In the genomic region with DNA sequence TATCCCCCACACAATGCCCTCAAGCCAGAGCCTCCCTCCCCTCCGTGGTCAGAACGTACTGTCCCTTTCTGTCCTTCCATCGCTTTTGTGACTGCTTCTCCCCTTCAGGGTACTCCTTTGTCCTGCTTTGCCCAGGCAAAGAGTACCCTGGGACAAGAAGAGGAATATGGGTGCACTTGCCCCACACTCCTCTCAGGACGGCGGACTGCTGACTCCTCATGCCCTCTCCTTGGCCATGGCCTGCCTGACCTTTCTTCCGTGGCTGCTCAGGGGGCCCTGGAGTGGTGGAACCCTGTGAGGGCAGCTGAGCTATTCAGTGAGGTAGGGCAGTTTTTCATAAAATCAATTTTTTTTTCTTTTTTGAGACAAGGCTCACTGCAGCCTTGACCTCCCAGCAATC, we compare ENCODE assay signal across 10 cellular contexts. TPM values are rescaled to one million over a fixed set of nuclear protein-coding genes. Genes with fewer than 3 reads are reported as not detected.
DNase-seq lines count a peak whose midpoint lies in the region; ATAC-seq and TF ChIP-seq lines count a peak whose summit lies in the region.
"Had no signal": no experiment of that assay in that cellular context is flagged by ENCODE, and none has a peak within 500 bp of the region (broad histone marks: within the 10 kb centered on the region; RNA-seq: fewer than 3 reads in every experiment).

No MANE protein-coding gene starts in this region.

- H3K4me1 ChIP-seq in right cardiac atrium (ENCODE audit: control insufficient read depth, insufficient read depth, low read length) (peaks cover 17% of the 10 kb centered on the region), stomach (peaks cover 42 to 80% (median 56%) of the 10 kb centered on the region in 4 donors)

- H3K9me3 ChIP-seq in right cardiac atrium (ENCODE audit: control insufficient read depth, low read length) (no peaks in the 10 kb centered on the region), stomach (no peaks in the 10 kb centered on the region)

- 72% methylated on average over 6 of the region's 6 CpGs for WGBS in right cardiac atrium
- WGBS in stomach, 5 donors: 69 to 86% (median 82%) methylated on average over 6 of the region's 6 CpGs

- peaks cover 50 to 58% (median 52%) of the 10 kb centered on the region in 4 donors for H3K36me3 ChIP-seq in stomach

- H3K36me3 Mint-ChIP-seq in activated CD4-positive, alpha-beta T cell treated with anti-CD3 and anti-CD28 coated beads, Interleukin-2, amount 10 ng/mL, durations not matched to agents 7 days and 5 days (ENCODE audit: low read depth): peaks cover 67% of the 10 kb centered on the region
- H3K36me3 Mint-ChIP-seq in activated T-helper 2 cell treated with anti-CD3 and anti-CD28 coated beads, Interferon-gamma antibody, Interleukin-2, Interleukin-4, amounts not matched to agents 10 μg/mL and 5 μg/mL and 100 μg/mL, durations not matched to agents 14 hours and 24 hours and 36 hours (ENCODE audit: low read depth): peaks cover 71% of the 10 kb centered on the region

- peak overlapping the region; percentile 79 for H3K27ac Mint-ChIP-seq in activated CD4-positive, alpha-beta T cell treated with anti-CD3 and anti-CD28 coated beads, Interleukin-2, amount 10 ng/mL, durations not matched to agents 7 days and 5 days
- H3K27ac Mint-ChIP-seq in activated T-helper 2 cell treated with anti-CD3 and anti-CD28 coated beads, Interferon-gamma antibody, Interleukin-2, Interleukin-4, amounts not matched to agents 10 μg/mL and 5 μg/mL and 100 μg/mL, durations not matched to agents 14 hours and 24 hours and 36 hours: peak overlapping the region; percentile 30

- intact Hi-C loops in activated T-helper 2 cell treated with anti-CD3 and anti-CD28 coated beads, Interferon-gamma antibody, Interleukin-2, Interleukin-4, amounts not matched to agents 10 μg/mL and 5 μg/mL and 100 μg/mL, durations not matched to agents 14 hours and 24 hours and 36 hours (cut with micrococcal nuclease): no loop called here
- intact Hi-C loops in right cardiac atrium (cut with DNase I) (no loop called here), stomach (cut with DNase I; ENCODE audit: low total_unique reads) (no loop called here), sciatic nerve (cut with DNase I) (no loop called here)

- TF ChIP-seq POLR2A in stomach (IDR thresholded peaks at IDR 0.05): no peak

- ATAC-seq in right cardiac atrium: no peak
- no peak for ATAC-seq in sciatic nerve
- no peak for ATAC-seq in GM21423 (IDR thresholded peaks at IDR 0.05; ENCODE audit: unreplicated experiment)

- TF ChIP-seq CTCF in stomach (IDR thresholded peaks at IDR 0.05): no peak

- H3K27me3 Mint-ChIP-seq in activated CD4-positive, alpha-beta T cell treated with anti-CD3 and anti-CD28 coated beads, Interleukin-2, amount 10 ng/mL, durations not matched to agents 7 days and 5 days: no peaks in the 10 kb centered on the region
- no peaks in the 10 kb centered on the region for H3K27me3 Mint-ChIP-seq in activated T-helper 2 cell treated with anti-CD3 and anti-CD28 coated beads, Interferon-gamma antibody, Interleukin-2, Interleukin-4, amounts not matched to agents 10 μg/mL and 5 μg/mL and 100 μg/mL, durations not matched to agents 14 hours and 24 hours and 36 hours (ENCODE audit: low read depth)

- no peak for TF ChIP-seq EP300 in stomach (IDR thresholded peaks at IDR 0.05)

- H3K27me3 ChIP-seq in right cardiac atrium (ENCODE audit: control insufficient read depth, insufficient read depth) (no peaks in the 10 kb centered on the region), stomach (no peaks in the 10 kb centered on the region)

- POLR2A ChIA-PET in activated CD4-positive, alpha-beta T cell treated with anti-CD3 and anti-CD28 coated beads, Interleukin-2, amount 10 ng/mL, durations not matched to agents 7 days and 5 days (lab: Charles Lee): no interaction called here

- DNase-seq in activated CD4-positive, alpha-beta T cell treated with anti-CD3 and anti-CD28 coated beads, Interleukin-2, amount 10 ng/mL, durations not matched to agents 7 days and 5 days: no peak
- DNase-seq in activated CD4-positive, alpha-beta T cell treated with anti-CD3 and anti-CD28 coated beads, Interleukin-2, amount 50 U/mL, for 48 hours: no peak
- DNase-seq in activated T-helper 2 cell treated with anti-CD3 and anti-CD28 coated beads, Interferon-gamma antibody, Interleukin-2, Interleukin-4, amounts not matched to agents 10 μg/mL and 5 μg/mL and 100 μg/mL, durations not matched to agents 14 hours and 24 hours and 36 hours (ENCODE audit: low spot score): no peak
- DNase-seq in right cardiac atrium (no peak), stomach (no peak), sciatic nerve (ENCODE audit: low spot score) (no peak), HK-2 (ENCODE audit: unreplicated experiment) (no peak)
- DNase-seq: ACHN, SHP77 treated with DMSO at 0.1 percent for 48 hours had no signal

- CTCF ChIA-PET in activated CD4-positive, alpha-beta T cell treated with anti-CD3 and anti-CD28 coated beads, Interleukin-2, amount 10 ng/mL, durations not matched to agents 7 days and 5 days (lab: Charles Lee): no interaction called here

- peaks cover 79% of the 10 kb centered on the region for H3K4me1 Mint-ChIP-seq in activated CD4-positive, alpha-beta T cell treated with anti-CD3 and anti-CD28 coated beads, Interleukin-2, amount 10 ng/mL, durations not matched to agents 7 days and 5 days
- H3K4me1 Mint-ChIP-seq in activated T-helper 2 cell treated with anti-CD3 and anti-CD28 coated beads, Interferon-gamma antibody, Interleukin-2, Interleukin-4, amounts not matched to agents 10 μg/mL and 5 μg/mL and 100 μg/mL, durations not matched to agents 14 hours and 24 hours and 36 hours (ENCODE audit: low read depth): peaks cover 54% of the 10 kb centered on the region

- H3K9me3 Mint-ChIP-seq in activated CD4-positive, alpha-beta T cell treated with anti-CD3 and anti-CD28 coated beads, Interleukin-2, amount 10 ng/mL, durations not matched to agents 7 days and 5 days: no peaks in the 10 kb centered on the region
- no peaks in the 10 kb centered on the region for H3K9me3 Mint-ChIP-seq in activated T-helper 2 cell treated with anti-CD3 and anti-CD28 coated beads, Interferon-gamma antibody, Interleukin-2, Interleukin-4, amounts not matched to agents 10 μg/mL and 5 μg/mL and 100 μg/mL, durations not matched to agents 14 hours and 24 hours and 36 hours

- H3K4me3 ChIP-seq in right cardiac atrium (ENCODE audit: low read length) (no peak overlapping the region), stomach (peak overlapping the region in 3 of 4 donors; percentile 2 to 71 (median 15))

- H3K27ac ChIP-seq in right cardiac atrium (ENCODE audit: low read length) (peak overlapping the region; percentile 31), stomach (peak overlapping the region in 4 of 5 donors; percentile 94 to 99 (median 99))

- no peak overlapping the region for H3K4me3 Mint-ChIP-seq in activated CD4-positive, alpha-beta T cell treated with anti-CD3 and anti-CD28 coated beads, Interleukin-2, amount 10 ng/mL, durations not matched to agents 7 days and 5 days
- H3K4me3 Mint-ChIP-seq in activated T-helper 2 cell treated with anti-CD3 and anti-CD28 coated beads, Interferon-gamma antibody, Interleukin-2, Interleukin-4, amounts not matched to agents 10 μg/mL and 5 μg/mL and 100 μg/mL, durations not matched to agents 14 hours and 24 hours and 36 hours (ENCODE audit: low read depth): peak overlapping the region; percentile 92

RNA-seq across cellular contexts. Expression of a gene that starts 18.7 kb away (rescaled TPM):
- total RNA-seq in activated CD4-positive, alpha-beta T cell treated with anti-CD3 and anti-CD28 coated beads, Interleukin-2, amount 10 ng/mL, durations not matched to agents 7 days and 5 days: 1 to 10 TPM; 7.1 to 9.1 TPM
- 7.7 and 7.9 TPM in 2 replicates for total RNA-seq in activated T-helper 2 cell treated with anti-CD3 and anti-CD28 coated beads, Interferon-gamma antibody, Interleukin-2, Interleukin-4, amounts not matched to agents 10 μg/mL and 5 μg/mL and 100 μg/mL, durations not matched to agents 14 hours and 24 hours and 36 hours
- total RNA-seq in right cardiac atrium: 10 to 100 TPM; 14.5 to 34.8 (median 22.4) TPM
- 63.3 TPM for polyA plus RNA-seq in right cardiac atrium
- total RNA-seq in stomach: 10 to 100 TPM in 2 of 5 donors, 1 to 10 TPM in 1, not detected in 2; 1.8 to 46.9 (median 35.2) TPM
- polyA plus RNA-seq in stomach: 10 to 100 TPM; 15.8 to 26.6 (median 20.7) TPM
- total RNA-seq in sciatic nerve: 28.4 TPM
